8 cellular contexts compared by ENCODE assay signal in the genomic region with DNA sequence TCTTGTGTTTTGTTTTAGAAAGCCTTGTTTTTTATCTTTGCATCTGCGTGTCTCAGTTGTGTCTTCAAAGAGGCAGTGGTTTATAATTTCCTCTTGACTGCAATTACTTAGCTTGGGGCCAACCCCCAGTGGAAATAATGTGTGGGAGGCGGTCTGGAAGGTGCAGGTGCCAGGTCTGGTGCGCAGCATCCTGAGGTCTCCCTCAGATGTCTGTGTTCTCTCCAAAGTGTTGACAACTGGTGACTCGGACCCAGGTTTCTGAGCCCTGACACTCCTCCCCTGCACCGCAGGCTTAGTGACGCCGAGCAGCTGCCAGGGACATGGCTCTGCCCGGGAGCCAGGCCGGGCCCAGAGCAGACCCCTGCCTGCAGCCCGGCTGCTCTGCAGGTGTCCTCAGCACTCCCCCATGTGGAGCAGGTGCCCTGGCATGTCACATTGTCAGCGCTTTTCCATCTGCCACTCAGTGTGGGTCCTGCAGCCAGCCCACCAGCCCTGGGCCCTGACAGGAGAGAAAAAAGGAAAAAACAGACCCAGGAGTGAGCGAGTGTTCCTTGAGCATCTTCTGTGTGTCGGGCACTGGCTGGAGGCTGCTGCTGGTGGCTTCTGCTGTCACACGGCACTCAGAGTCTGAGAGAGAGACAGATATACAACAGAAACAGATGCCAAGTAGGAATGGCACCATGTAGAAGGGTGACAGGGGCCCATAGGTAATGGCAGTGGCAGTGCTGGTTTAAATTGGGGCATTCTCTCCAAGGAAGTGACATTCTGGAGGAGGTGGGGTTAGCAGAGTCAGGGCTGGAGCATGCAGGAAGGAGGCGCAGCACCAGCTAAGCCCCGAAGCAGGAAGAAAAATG. TPM values are rescaled to one million over a fixed set of nuclear protein-coding genes. Genes with fewer than 3 reads are reported as not detected.
DNase-seq lines count a peak whose midpoint lies in the region; ATAC-seq and TF ChIP-seq lines count a peak whose summit lies in the region.

No MANE protein-coding gene starts in this region.

- DNase-seq in DMS79 treated with DMSO at 0.1 percent for 48 hours (lab: John Stamatoyannopoulos, UW) (peak; percentile 96), NCI-H2227 treated with DMSO at 0.1 percent for 48 hours (lab: John Stamatoyannopoulos, UW) (peak; percentile 84), activated T-cell treated with anti-CD3 and anti-CD28 coated beads for 4 hours (peak; percentile 81), erythroblast (lab: John Stamatoyannopoulos, UW) (no peak), SW 1271 (lab: John Stamatoyannopoulos, UW) (no peak), H4 (ENCODE audit: low spot score) (no peak)

- no peak for TF ChIP-seq CTCF in nephron (IDR thresholded peaks at IDR 0.05; ENCODE audit: unreplicated experiment in 3 of 3)

- ATAC-seq in HG03460 (IDR thresholded peaks at IDR 0.05; ENCODE audit: unreplicated experiment): no peak

- no peaks in the 10 kb centered on the region for H3K9me3 Mint-ChIP-seq in nephron

- H3K4me1 Mint-ChIP-seq in nephron: peaks cover 64% of the 10 kb centered on the region

- H3K27me3 Mint-ChIP-seq in nephron (ENCODE audit: low read depth): peaks cover 58% of the 10 kb centered on the region

- no peak for TF ChIP-seq POLR2A in erythroblast (IDR thresholded peaks at IDR 0.05; ENCODE audit: low read length)

- peak overlapping the region; percentile 54 to 93 (median 90) for H3K27ac Mint-ChIP-seq in nephron

- peaks cover 6% of the 10 kb centered on the region for H3K36me3 Mint-ChIP-seq in nephron (ENCODE audit: low read depth)

- no peak overlapping the region for H3K4me3 Mint-ChIP-seq in nephron

RNA-seq across cellular contexts. Expression of a gene that starts 24.8 kb away (rescaled TPM):
- total RNA-seq in H4 (2014; rRNA removed; shearing (Covaris generic)): 27.7 and 32.1 TPM in 2 replicates

RNA-seq across cellular contexts. Expression of a gene that starts 44.6 kb away (rescaled TPM):
- 24.4 and 31.7 TPM in 2 replicates for total RNA-seq in H4 (2014; rRNA removed; shearing (Covaris generic))

Comparison
In these comparisons a context has a peak if more than half of its experiments do, and no peak if none do; other contexts are left out.
1. DNase-seq: peak in DMS79 treated with DMSO at 0.1 percent for 48 hours (single experiment), NCI-H2227 treated with DMSO at 0.1 percent for 48 hours (single experiment) and activated T-cell treated with anti-CD3 and anti-CD28 coated beads for 4 hours (single experiment); none in erythroblast (0 of 2), SW 1271 (0 of 2) and H4 (single experiment).